12 cellular contexts compared by ENCODE assay signal in the genomic region with DNA sequence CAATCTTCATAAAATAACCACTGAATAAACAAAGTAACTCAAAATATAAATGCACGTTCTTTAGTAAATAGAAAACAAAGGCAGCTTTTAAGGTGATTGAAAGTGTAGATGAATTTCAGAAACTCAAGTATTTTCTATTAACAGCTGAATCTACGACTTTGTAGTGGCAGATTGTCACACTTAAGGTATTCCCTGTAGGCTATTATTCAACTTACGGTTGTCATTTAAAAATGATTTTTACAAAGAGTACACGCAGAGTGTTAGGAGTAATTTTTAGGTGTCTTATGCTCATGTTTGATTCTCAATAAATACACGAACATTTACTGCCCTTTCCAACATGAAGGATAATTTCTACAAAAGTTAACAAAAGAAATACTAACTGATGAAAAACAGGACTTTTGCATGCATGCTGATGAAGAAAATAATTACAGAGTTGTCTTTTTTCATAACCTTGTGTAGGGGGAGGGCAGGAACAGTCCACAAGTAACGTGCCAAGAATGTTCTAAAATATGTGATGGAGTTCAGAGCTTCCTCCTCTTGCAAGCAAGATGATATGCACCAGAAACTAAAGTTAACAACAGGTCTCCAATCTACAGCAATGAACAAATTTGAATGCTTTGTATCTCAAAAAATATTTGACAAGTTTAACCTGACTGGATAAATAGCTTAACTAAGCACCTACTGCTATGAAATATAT. TPM values are rescaled to one million over a fixed set of nuclear protein-coding genes. Genes with fewer than 3 reads are reported as not detected.
DNase-seq lines count a peak whose midpoint lies in the region; ATAC-seq and TF ChIP-seq lines count a peak whose summit lies in the region.
"Had no signal": no experiment of that assay in that cellular context is flagged by ENCODE, and none has a peak within 500 bp of the region (broad histone marks: within the 10 kb centered on the region; RNA-seq: fewer than 3 reads in every experiment).

No MANE protein-coding gene starts in this region.

- H2AFZ ChIP-seq in GM23338, result no peak overlapping the region
- H2AFZ ChIP-seq: neural progenitor cell had no signal

- peak overlapping the region; percentile 77 for H3K27ac Mint-ChIP-seq in GM23338
- peak overlapping the region; percentile 94 for H3K27ac Mint-ChIP-seq in osteocyte (ENCODE audit: unreplicated experiment)
- H3K27ac Mint-ChIP-seq: neural progenitor cell had no signal

- no peaks in the 10 kb centered on the region for H3K9me3 Mint-ChIP-seq in GM23338
- H3K9me3 Mint-ChIP-seq in osteocyte (ENCODE audit: unreplicated experiment), result no peaks in the 10 kb centered on the region

- H3F3A ChIP-seq in GM23338 (replicated peaks; ENCODE audit: low read depth), result no peaks in the 10 kb centered on the region

- peaks cover 98% of the 10 kb centered on the region for H3K79me2 ChIP-seq in GM23338 (replicated peaks; ENCODE audit: insufficient read depth)

- peaks cover 44% of the 10 kb centered on the region for H3K4me1 Mint-ChIP-seq in GM23338
- H3K4me1 Mint-ChIP-seq in osteocyte (ENCODE audit: unreplicated experiment), result peaks cover 47% of the 10 kb centered on the region
- H3K4me1 Mint-ChIP-seq: neural progenitor cell had no signal

- H3K9me2 ChIP-seq in GM23338 (ENCODE audit: insufficient read depth), result no peaks in the 10 kb centered on the region

- H3K27me3 ChIP-seq in GM23338 (ENCODE audit: insufficient read depth), result no peaks in the 10 kb centered on the region
- H3K27me3 ChIP-seq: neural progenitor cell had no signal

- no peak for DNase-seq in GM23338 (ENCODE audit: low spot score)
- peak; percentile 71 for DNase-seq in fibroblast of pulmonary artery (ENCODE audit: low read depth)
- no peak for DNase-seq in osteocyte (ENCODE audit: extremely low spot score, unreplicated experiment)
- no peak for DNase-seq in HUDEP-2 (lab: John Stamatoyannopoulos, UW; ENCODE audit: unreplicated experiment in 76 of 76)
- DNase-seq in foreskin melanocyte, result no peak
- DNase-seq: NCI-H2227 treated with DMSO at 0.1 percent for 48 hours; RPMI8226; stimulated activated naive CD4-positive, alpha-beta T cell had no signal

- H3K27me3 Mint-ChIP-seq in GM23338 (ENCODE audit: insufficient read depth, low read depth, poor library complexity), result no peaks in the 10 kb centered on the region
- no peaks in the 10 kb centered on the region for H3K27me3 Mint-ChIP-seq in osteocyte (ENCODE audit: unreplicated experiment)

- H3K4me1 ChIP-seq in GM23338 (ENCODE audit: insufficient read depth), result peaks cover 49% of the 10 kb centered on the region

- TF ChIP-seq CTCF in GM23338 (conservative IDR thresholded peaks at IDR 0.05; ENCODE audit: low read depth in 2 of 2) (no peak), fibroblast of pulmonary artery (IDR thresholded peaks at IDR 0.05; ENCODE audit: low read length, missing control alignments) (no peak), osteocyte (IDR thresholded peaks at IDR 0.05) (no peak)

- peak overlapping the region; percentile 38; the same call in 2 of the 3 replicates for H3K4me3 Mint-ChIP-seq in GM23338
- H3K4me3 Mint-ChIP-seq in osteocyte (ENCODE audit: unreplicated experiment), result peak overlapping the region; percentile 62
- H3K4me3 Mint-ChIP-seq: neural progenitor cell had no signal

- peaks cover 11% of the 10 kb centered on the region for H4K20me1 ChIP-seq in GM23338 (replicated peaks; ENCODE audit: insufficient read depth)

- ATAC-seq in GM23338 (no peak), SK-N-SH treated with all-trans-retinoic acid at 6 μM for 48 hours (peak; percentile 76), HG03565 (IDR thresholded peaks at IDR 0.05; ENCODE audit: unreplicated experiment) (no peak), GM21447 (IDR thresholded peaks at IDR 0.05; ENCODE audit: unreplicated experiment) (no peak)

- H3K4me3 ChIP-seq in GM23338, result no peak overlapping the region
- H3K4me3 ChIP-seq in fibroblast of pulmonary artery (replicated peaks; ENCODE audit: low read depth, low read length), result peak overlapping the region; percentile 21
- H3K4me3 ChIP-seq: neural progenitor cell had no signal

- H3K36me3 Mint-ChIP-seq in GM23338 (ENCODE audit: low read depth) (peaks cover 25% of the 10 kb centered on the region), osteocyte (ENCODE audit: unreplicated experiment) (peaks cover 19% of the 10 kb centered on the region)

- H3K27ac ChIP-seq in GM23338 (ENCODE audit: low read depth), result no peak overlapping the region
- H3K27ac ChIP-seq: neural progenitor cell had no signal

- H3K36me3 ChIP-seq in GM23338 (ENCODE audit: insufficient read depth), result no peaks in the 10 kb centered on the region

- H3K4me2 ChIP-seq in GM23338, result peak overlapping the region; percentile 65
- H3K4me2 ChIP-seq: neural progenitor cell had no signal

TF ChIP-seq in GM23338, 12 proteins besides CTCF, POLR2A, EP300 and RAD21 (continues in another document):
- TF ChIP-seq ETS1 (IDR thresholded peaks at IDR 0.05) (no peak), JUNB (IDR thresholded peaks at IDR 0.05; ENCODE audit: unreplicated experiment) (no peak), EZH2 (IDR thresholded peaks at IDR 0.05; ENCODE audit: low read depth, unreplicated experiment) (no peak)

TF ChIP-seq in SK-N-SH treated with all-trans-retinoic acid at 6 μM for 48 hours, 23 proteins besides CTCF, POLR2A, EP300 and RAD21:
- TF ChIP-seq TOX (CRISPR knock-in tag; IDR thresholded peaks at IDR 0.05; ENCODE audit: borderline replicate concordance) (no peak), ISL1 (CRISPR knock-in tag; IDR thresholded peaks at IDR 0.05) (peak; percentile 18; the same call in 1 of the 2 replicates)

RNA-seq across cellular contexts. Expression of gene DCBLD2, which starts 16.7 kb away (rescaled TPM):
- 69.7 and 75.4 TPM in 2 replicates for total RNA-seq in GM23338 (2014; rRNA removed; shearing (Covaris generic))
- polyA plus RNA-seq in GM23338 (2016; fragmentation: Nextera tagmentation; extraction: Ambion mirVana), result 24.0 and 25.9 TPM in 2 replicates
- 83.2 and 85.5 TPM in 2 replicates for total RNA-seq in osteocyte
